9 cellular contexts compared by ENCODE assay signal in genomic region chr7:92508949-92509348, GRCh38. TPM values are rescaled to one million over a fixed set of nuclear protein-coding genes. Genes with fewer than 3 reads are reported as not detected.
"Had no signal": no experiment of that assay in that cellular context is flagged by ENCODE, and none has a peak within 500 bp of the region (broad histone marks: within the 10 kb centered on the region; RNA-seq: fewer than 3 reads in every experiment).

No MANE protein-coding gene starts in this region.

- H2AFZ ChIP-seq: GM23248 had no signal

- H3K9ac ChIP-seq: GM23248 had no signal

- H3K27ac ChIP-seq: GM23248, HL-60 had no signal

- DNase-seq: GM23248, GOT3, H7, HCEC 1CT, HFFc6, KG1 had no signal

- H3K4me3 ChIP-seq: GM23248 had no signal

RNA-seq across cellular contexts. Expression of gene ERVW-1, which starts 31.2 kb away (rescaled TPM):
- total RNA-seq: GM23248, H4, HFFc6, HT1080 had no signal
- polyA plus RNA-seq: GM23248 had no signal
